ENCODE assay signal across 6 cellular contexts in genomic region chr19:1019980-1020867, GRCh38. TPM values are rescaled to one million over a fixed set of nuclear protein-coding genes. Genes with fewer than 3 reads are reported as not detected.
A peak's percentile ranks its signal among the peaks of the same experiment; 100 is the strongest.
DNase-seq lines count a peak whose midpoint lies in the region; ATAC-seq and TF ChIP-seq lines count a peak whose summit lies in the region.

No MANE protein-coding gene starts in this region.

- peak in 1 of 5 donors; percentile 70 for DNase-seq in CD8-positive, alpha-beta memory T cell
- DNase-seq in iPS DF 6.9 (ENCODE audit: low read depth, low spot score) = no peak
- DNase-seq in vagina (ENCODE audit: extremely low spot score in 2 of 2) = no peak
- DNase-seq in NCI-H82 treated with DMSO at 0.1 percent for 48 hours (lab: John Stamatoyannopoulos, UW; ENCODE audit: unreplicated experiment) = no peak

- H3K4me1 ChIP-seq in CD8-positive, alpha-beta memory T cell (ENCODE audit: insufficient read depth, low read length) = peaks cover 60% of the 10 kb centered on the region
- peaks cover 18% of the 10 kb centered on the region for H3K4me1 ChIP-seq in iPS DF 6.9 (ENCODE audit: control insufficient read depth, insufficient read depth, low read length)
- H3K4me1 ChIP-seq in vagina = peaks cover 62% of the 10 kb centered on the region

- no CpG with 5 or more reads among the region's 60 CpGs for WGBS in iPS DF 6.9 (ENCODE audit: insufficient coverage, insufficient read length)

- no peaks in the 10 kb centered on the region for H3K9me3 ChIP-seq in CD8-positive, alpha-beta memory T cell (ENCODE audit: low read length)
- H3K9me3 ChIP-seq in iPS DF 6.9 (ENCODE audit: control insufficient read depth, insufficient read depth, low read length) (no peaks in the 10 kb centered on the region), vagina (no peaks in the 10 kb centered on the region)

- peak overlapping the region; percentile 71 for H3K4me3 ChIP-seq in CD8-positive, alpha-beta memory T cell (ENCODE audit: low read length)
- H3K4me3 ChIP-seq in iPS DF 6.9 (ENCODE audit: low read length) (peak overlapping the region; percentile 94), vagina (peak overlapping the region; percentile 86 to 87)

- H3K27ac ChIP-seq in CD8-positive, alpha-beta memory T cell (ENCODE audit: low read depth, low read length) = peak overlapping the region; percentile 97
- no peak overlapping the region for H3K27ac ChIP-seq in iPS DF 6.9 (ENCODE audit: low read length)
- H3K27ac ChIP-seq in vagina = peak overlapping the region; percentile 97

- H3K36me3 ChIP-seq in CD8-positive, alpha-beta memory T cell (ENCODE audit: insufficient read depth, low read length) = peaks cover 5% of the 10 kb centered on the region
- no peaks in the 10 kb centered on the region for H3K36me3 ChIP-seq in iPS DF 6.9 (ENCODE audit: control insufficient read depth, insufficient read depth, low read length)
- no peaks in the 10 kb centered on the region for H3K36me3 ChIP-seq in vagina

- peaks cover 23 to 63% (median 41%) of the 10 kb centered on the region in 3 donors for H3K4me1 Mint-ChIP-seq in CD8-positive, alpha-beta memory T cell
- H3K4me1 Mint-ChIP-seq in T-helper 1 cell treated with Interleukin-12 subunit alpha and Interleukin-12 subunit beta and Interleukin-4 antibody, amounts not matched to agents 30 μg/mL and 1 μg/mL, for 36 hours (ENCODE audit: low read depth) = peaks cover 24% of the 10 kb centered on the region

- POLR2A ChIA-PET in CD8-positive, alpha-beta memory T cell (lab: Charles Lee) = interaction anchor here (1.0 to 1.9 kb wide), 5 partner anchors 10 to 68 kb away, joined by 3 to 18 read pairs (median 12); partner anchors contain the start of gene ARHGAP45

- H3K36me3 Mint-ChIP-seq in CD8-positive, alpha-beta memory T cell = peaks cover 0 to 25% (median 0%) of the 10 kb centered on the region in 3 donors
- H3K36me3 Mint-ChIP-seq in T-helper 1 cell treated with Interleukin-12 subunit alpha and Interleukin-12 subunit beta and Interleukin-4 antibody, amounts not matched to agents 30 μg/mL and 1 μg/mL, for 36 hours (ENCODE audit: low read depth) = peaks cover 3% of the 10 kb centered on the region

- no peak for TF ChIP-seq POLR2A in vagina (IDR thresholded peaks at IDR 0.05)

- peaks cover 0 to 6% of the 10 kb centered on the region in 2 donors for H3K27me3 Mint-ChIP-seq in CD8-positive, alpha-beta memory T cell
- H3K27me3 Mint-ChIP-seq in T-helper 1 cell treated with Interleukin-12 subunit alpha and Interleukin-12 subunit beta and Interleukin-4 antibody, amounts not matched to agents 30 μg/mL and 1 μg/mL, for 36 hours (ENCODE audit: low read depth) = no peaks in the 10 kb centered on the region

- peak overlapping the region; percentile 82 to 99 (median 92) for H3K27ac Mint-ChIP-seq in CD8-positive, alpha-beta memory T cell
- peak overlapping the region; percentile 94 for H3K27ac Mint-ChIP-seq in T-helper 1 cell treated with Interleukin-12 subunit alpha and Interleukin-12 subunit beta and Interleukin-4 antibody, amounts not matched to agents 30 μg/mL and 1 μg/mL, for 36 hours

- peaks cover 0 to 3% (median 0%) of the 10 kb centered on the region in 5 donors for H3K9me3 Mint-ChIP-seq in CD8-positive, alpha-beta memory T cell
- no peaks in the 10 kb centered on the region for H3K9me3 Mint-ChIP-seq in T-helper 1 cell treated with Interleukin-12 subunit alpha and Interleukin-12 subunit beta and Interleukin-4 antibody, amounts not matched to agents 30 μg/mL and 1 μg/mL, for 36 hours

- TF ChIP-seq CTCF in vagina (IDR thresholded peaks at IDR 0.05) = no peak

- CTCF ChIA-PET in CD8-positive, alpha-beta memory T cell (lab: Charles Lee) = interaction anchor here (1.0 to 4.2 kb wide), 9 partner anchors 9 to 99 kb away, joined by 3 to 15 read pairs (median 3); partner anchors contain the start of genes ARHGAP45, POLR2E and WDR18

- H3K4me3 Mint-ChIP-seq in CD8-positive, alpha-beta memory T cell = peak overlapping the region; percentile 76 to 95 (median 89)
- H3K4me3 Mint-ChIP-seq in T-helper 1 cell treated with Interleukin-12 subunit alpha and Interleukin-12 subunit beta and Interleukin-4 antibody, amounts not matched to agents 30 μg/mL and 1 μg/mL, for 36 hours = peak overlapping the region; percentile 97

- no peak for ATAC-seq in GM21390 (IDR thresholded peaks at IDR 0.05; ENCODE audit: unreplicated experiment)

- intact Hi-C loops in vagina (cut with DNase I) = loop anchor here (5.0 kb wide), 1 partner anchor 227 kb away; the partner anchor contains the start of gene MIDN

- no peaks in the 10 kb centered on the region for H3K27me3 ChIP-seq in CD8-positive, alpha-beta memory T cell (ENCODE audit: insufficient read depth, low read length, poor library complexity, severe bottlenecking)
- no peaks in the 10 kb centered on the region for H3K27me3 ChIP-seq in iPS DF 6.9 (ENCODE audit: control insufficient read depth, insufficient read depth, low read length)
- no peaks in the 10 kb centered on the region for H3K27me3 ChIP-seq in vagina

RNA-seq across cellular contexts. Expression of gene TMEM259, which starts 0.7 kb away (rescaled TPM):
- 100 to 1,000 TPM; 151 to 157 TPM for total RNA-seq in CD8-positive, alpha-beta memory T cell
- 84.6 TPM for polyA plus RNA-seq in CD8-positive, alpha-beta memory T cell
- 130 TPM for total RNA-seq in vagina

RNA-seq across cellular contexts. Expression of gene RNU6-2, which starts 1.1 kb away (rescaled TPM):
- not detected for total RNA-seq in CD8-positive, alpha-beta memory T cell
- not detected for polyA plus RNA-seq in CD8-positive, alpha-beta memory T cell
- not detected for total RNA-seq in vagina

RNA-seq across cellular contexts. Expression of gene CNN2, which starts 6.2 kb away (rescaled TPM):
- total RNA-seq in CD8-positive, alpha-beta memory T cell = 10 to 100 TPM; 78.1 to 78.9 TPM
- polyA plus RNA-seq in CD8-positive, alpha-beta memory T cell = 792 TPM
- total RNA-seq in vagina = 76.1 TPM

RNA-seq across cellular contexts. Expression of gene ABCA7, which starts 19.7 kb away (rescaled TPM):
- total RNA-seq in CD8-positive, alpha-beta memory T cell = 10 to 100 TPM; 33.8 to 39.5 TPM
- 14.1 TPM for polyA plus RNA-seq in CD8-positive, alpha-beta memory T cell
- 29.5 TPM for total RNA-seq in vagina

RNA-seq across cellular contexts. Expression of gene GRIN3B, which starts 20.0 kb away (rescaled TPM):
- not detected for total RNA-seq in CD8-positive, alpha-beta memory T cell
- not detected for polyA plus RNA-seq in CD8-positive, alpha-beta memory T cell
- total RNA-seq in vagina = not detected
